In the genomic region with DNA sequence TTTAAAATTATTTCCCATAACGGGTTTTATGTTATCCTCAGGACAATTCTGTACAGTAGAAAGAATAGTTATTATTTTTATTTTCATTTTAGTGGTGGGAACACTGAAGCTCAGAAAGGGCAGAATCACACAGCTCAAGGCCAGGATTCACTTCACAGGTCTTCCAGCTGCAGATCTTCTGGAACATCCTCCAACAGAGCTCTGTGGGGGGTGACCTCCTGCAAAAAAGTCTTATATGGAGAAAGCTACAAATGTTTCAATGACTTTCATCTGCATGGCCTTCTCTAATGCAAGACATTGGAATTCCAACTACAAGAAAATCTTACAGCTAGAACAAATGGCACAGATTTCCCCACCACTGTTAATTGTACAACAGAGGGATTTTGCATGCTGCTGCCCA, we compare ENCODE assay signal across 7 cellular contexts.
"Had no signal": no experiment of that assay in that cellular context is flagged by ENCODE, and none has a peak within 500 bp of the region (broad histone marks: within the 10 kb centered on the region; RNA-seq: fewer than 3 reads in every experiment).

No MANE protein-coding gene starts in this region.

- H3K4me3 ChIP-seq: GM23248, HAP-1, K562 had no signal

- H3K4me1 ChIP-seq: HAP-1 had no signal

- H3K36me3 ChIP-seq: HAP-1 had no signal

- H3K27ac ChIP-seq: GM23248 had no signal

- ATAC-seq: HCT116, K562 had no signal

- DNase-seq: GM23248, GOT3, H7, IMR-90 had no signal

- H3K9me3 ChIP-seq: HAP-1 had no signal
